In the genomic region with DNA sequence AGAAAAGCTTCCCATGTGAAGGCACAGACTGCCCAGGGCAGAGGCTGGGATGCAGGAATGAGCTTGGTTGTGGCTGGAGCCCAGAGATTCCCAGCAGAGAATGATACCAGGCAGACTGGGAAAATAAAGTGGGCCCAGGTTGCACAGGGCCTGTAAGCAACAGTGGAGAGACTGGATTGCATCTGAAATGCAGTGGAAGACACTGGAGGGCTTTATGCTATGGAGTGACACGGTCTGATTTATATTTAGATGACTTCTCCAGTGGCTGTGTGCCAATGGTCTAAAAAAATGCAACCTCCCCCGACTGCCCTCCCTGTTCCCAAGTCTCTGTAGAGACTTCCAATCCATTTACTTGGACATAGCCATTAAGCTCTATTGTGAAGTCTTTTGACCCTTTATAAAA, we compare ENCODE assay signal across 20 cellular contexts.
DNase-seq lines count a peak whose midpoint lies in the region; ATAC-seq and TF ChIP-seq lines count a peak whose summit lies in the region.
"Had no signal": no experiment of that assay in that cellular context is flagged by ENCODE, and none has a peak within 500 bp of the region (broad histone marks: within the 10 kb centered on the region; RNA-seq: fewer than 3 reads in every experiment).

No MANE protein-coding gene starts in this region.

- H3K27ac Mint-ChIP-seq in WTC11 (peak overlapping the region; percentile 85), glutamatergic neuron (ENCODE audit: unreplicated experiment) (peak overlapping the region; percentile 17)
- H3K27ac Mint-ChIP-seq: activated naive CD4-positive, alpha-beta T cell treated with anti-CD3 and anti-CD28 coated beads, Interleukin-2, amount 50 U/mL, for 24 hours had no signal

- H4K8ac ChIP-seq in trophoblast cell (ENCODE audit: low read depth, low read length), result peak overlapping the region; percentile 62

- no peak for DNase-seq in WTC11 (ENCODE audit: low spot score)
- DNase-seq in glutamatergic neuron, result no peak
- DNase-seq in trophoblast cell, result no peak
- no peak for DNase-seq in NCI-H2196 (lab: John Stamatoyannopoulos, UW; ENCODE audit: unreplicated experiment)
- no peak for DNase-seq in left lobe of liver (ENCODE audit: low spot score)
- no peak for DNase-seq in HT-29 (ENCODE audit: low spot score)
- no peak for DNase-seq in DMS 273 (lab: John Stamatoyannopoulos, UW; ENCODE audit: unreplicated experiment)
- DNase-seq: activated CD4-positive, alpha-beta T cell treated with anti-CD3 and anti-CD28 coated beads, Interleukin-2, amount 50 U/mL, for 48 hours; activated T-cell treated with anti-CD3 and anti-CD28 coated beads, Interleukin-2, amount 50 U/mL, for 1 hour; effector CD8-positive, alpha-beta T cell; GM23248; NCI-H1048; NCI-H2081 treated with DMSO at 0.1 percent for 48 hours; psoas muscle had no signal

- H3K27me3 Mint-ChIP-seq in WTC11 (ENCODE audit: low read depth) (no peaks in the 10 kb centered on the region), glutamatergic neuron (ENCODE audit: unreplicated experiment) (no peaks in the 10 kb centered on the region)
- H3K27me3 Mint-ChIP-seq: activated naive CD4-positive, alpha-beta T cell treated with anti-CD3 and anti-CD28 coated beads, Interleukin-2, amount 50 U/mL, for 24 hours had no signal

- H3K4me1 ChIP-seq in HEK293 (ENCODE audit: control insufficient read depth, insufficient read depth, low read length) (no peaks in the 10 kb centered on the region; the same call in 1 of the 2 replicates), trophoblast cell (ENCODE audit: control insufficient read depth in 1 of 2, insufficient read depth in 2 of 2, low read length in 2 of 2) (peaks cover 9 to 11% of the 10 kb centered on the region in 2 experiments)
- H3K4me1 ChIP-seq: breast epithelium, psoas muscle had no signal

- H3K27ac ChIP-seq in HEK293 (ENCODE audit: extremely low read depth, low read depth, low read length) (no peak overlapping the region), trophoblast cell (ENCODE audit: low read depth, low read length) (peak overlapping the region; percentile 98)
- H3K27ac ChIP-seq: breast epithelium, GM23248, KMS-11, psoas muscle had no signal

- no peaks in the 10 kb centered on the region for H3K9me3 ChIP-seq in HEK293 (ENCODE audit: control insufficient read depth, insufficient read depth, low read depth, low read length)
- no peaks in the 10 kb centered on the region for H3K9me3 ChIP-seq in trophoblast cell (ENCODE audit: insufficient read depth, low read depth, low read length)
- H3K9me3 ChIP-seq: breast epithelium, psoas muscle, thoracic aorta had no signal

- POLR2A ChIA-PET in HEK293 (lab: Yijun Ruan, JAX), result no interaction called here
- POLR2A ChIA-PET in WTC11 (lab: Charles Lee), result no interaction called here

- no peak overlapping the region for H2AFZ ChIP-seq in trophoblast cell (ENCODE audit: insufficient read depth, low read length, poor library complexity)
- H2AFZ ChIP-seq: GM23248 had no signal

- H2BK120ac ChIP-seq in trophoblast cell (ENCODE audit: insufficient read depth, low read length, poor library complexity), result peak overlapping the region; percentile 21

- no peak overlapping the region for H2AK5ac ChIP-seq in trophoblast cell (ENCODE audit: low read length)

- no peak overlapping the region for H3K23ac ChIP-seq in trophoblast cell (ENCODE audit: low read length)

- no peak overlapping the region for H3K4me2 ChIP-seq in trophoblast cell (ENCODE audit: low read length)
- H3K4me2 ChIP-seq: KMS-11 had no signal

- H3K4me3 Mint-ChIP-seq in WTC11, result no peak overlapping the region
- H3K4me3 Mint-ChIP-seq in glutamatergic neuron (ENCODE audit: unreplicated experiment), result no peak overlapping the region
- H3K4me3 Mint-ChIP-seq: activated naive CD4-positive, alpha-beta T cell treated with anti-CD3 and anti-CD28 coated beads, Interleukin-2, amount 50 U/mL, for 24 hours had no signal

- no peaks in the 10 kb centered on the region for H3K79me2 ChIP-seq in trophoblast cell (ENCODE audit: control insufficient read depth, insufficient read depth, low read length, poor library complexity)

- peak overlapping the region; percentile 82 for H4K91ac ChIP-seq in trophoblast cell (ENCODE audit: low read depth, low read length)

- H3K14ac ChIP-seq in trophoblast cell (ENCODE audit: low read length), result peak overlapping the region; percentile 16

- no peak overlapping the region for H3K4ac ChIP-seq in trophoblast cell (ENCODE audit: low read depth, low read length)

- peak overlapping the region; percentile 8 for H2BK12ac ChIP-seq in trophoblast cell (ENCODE audit: low read length)

- WGBS in trophoblast cell (ENCODE audit: extremely low coverage, insufficient coverage, insufficient read length), result no CpG with 5 or more reads among the region's 2 CpGs

- no peak overlapping the region for H4K12ac ChIP-seq in trophoblast cell (ENCODE audit: low read depth, low read length)

- no peak for TF ChIP-seq CTCF in HEK293 (tag by site-specific recombination; IDR thresholded peaks at IDR 0.05)
- TF ChIP-seq CTCF in WTC11 (IDR thresholded peaks at IDR 0.05), result no peak
- TF ChIP-seq CTCF in glutamatergic neuron (IDR thresholded peaks at IDR 0.05; ENCODE audit: partially characterized antibody, unreplicated experiment), result no peak

- H2BK5ac ChIP-seq in trophoblast cell (ENCODE audit: low read depth, low read length, poor library complexity), result no peak overlapping the region

- H3K9ac ChIP-seq in trophoblast cell (ENCODE audit: low read length), result no peak overlapping the region
- H3K9ac ChIP-seq: GM23248, KMS-11 had no signal

- CTCF ChIA-PET in HEK293 (lab: Yijun Ruan, JAX), result interaction anchor here (0.6 to 0.9 kb wide), 3 partner anchors 10 to 216 kb away, joined by 3 to 5 read pairs (median 3); no protein-coding TSS in a partner anchor
- CTCF ChIA-PET in WTC11 (lab: Charles Lee), result interaction anchor here (0.8 kb wide), 1 partner anchor 193 kb away, joined by 3 read pairs; no protein-coding TSS in a partner anchor

- H3K36me3 ChIP-seq in HEK293 (ENCODE audit: control insufficient read depth in 2 of 2, insufficient read depth in 1 of 2, low read length in 2 of 2), result no peaks in the 10 kb centered on the region
- H3K36me3 ChIP-seq in trophoblast cell (ENCODE audit: control insufficient read depth in 1 of 2, insufficient read depth in 2 of 2, low read length in 2 of 2), result no peaks in the 10 kb centered on the region
- H3K36me3 ChIP-seq: breast epithelium, thoracic aorta had no signal

- peak overlapping the region; percentile 19 for H3K18ac ChIP-seq in trophoblast cell (ENCODE audit: low read length)

- H3K9me3 Mint-ChIP-seq in WTC11, result peaks cover 4% of the 10 kb centered on the region; the same call in 1 of the 2 replicates
- H3K9me3 Mint-ChIP-seq in glutamatergic neuron (ENCODE audit: unreplicated experiment), result peaks cover 5% of the 10 kb centered on the region
- H3K9me3 Mint-ChIP-seq: activated naive CD4-positive, alpha-beta T cell treated with anti-CD3 and anti-CD28 coated beads, Interleukin-2, amount 50 U/mL, for 24 hours had no signal

- peak; percentile 82 for ATAC-seq in WTC11
- ATAC-seq in left lobe of liver, result no peak
- ATAC-seq: GM12878, psoas muscle had no signal

- no peaks in the 10 kb centered on the region for H3K27me3 ChIP-seq in trophoblast cell (ENCODE audit: insufficient read depth, low read length)
- H3K27me3 ChIP-seq: breast epithelium had no signal

- H3K79me1 ChIP-seq in trophoblast cell (ENCODE audit: low read length), result peaks cover 11% of the 10 kb centered on the region

- H3K4me1 Mint-ChIP-seq in WTC11 (peaks cover 49% of the 10 kb centered on the region), glutamatergic neuron (ENCODE audit: low read depth, unreplicated experiment) (peaks cover 18% of the 10 kb centered on the region)
- H3K4me1 Mint-ChIP-seq: activated naive CD4-positive, alpha-beta T cell treated with anti-CD3 and anti-CD28 coated beads, Interleukin-2, amount 50 U/mL, for 24 hours had no signal

- H3K36me3 Mint-ChIP-seq in WTC11 (peaks cover 2% of the 10 kb centered on the region; the same call in 1 of the 2 replicates), glutamatergic neuron (ENCODE audit: unreplicated experiment) (no peaks in the 10 kb centered on the region)
- H3K36me3 Mint-ChIP-seq: activated naive CD4-positive, alpha-beta T cell treated with anti-CD3 and anti-CD28 coated beads, Interleukin-2, amount 50 U/mL, for 24 hours had no signal

- no peak overlapping the region for H3K4me3 ChIP-seq in HEK293 (ENCODE audit: low read depth, low read length)
- no peak overlapping the region for H3K4me3 ChIP-seq in trophoblast cell (ENCODE audit: low read depth, low read length)
- H3K4me3 ChIP-seq: breast epithelium, GM12878, GM23248, psoas muscle, thoracic aorta had no signal

TF ChIP-seq in HEK293, 187 proteins besides CTCF, POLR2A, EP300 and RAD21 (continues in another document):
- TF ChIP-seq YY2 (tag by site-specific recombination; IDR thresholded peaks at IDR 0.05), result no peak
- no peak for TF ChIP-seq TCF7L2 (IDR thresholded peaks at IDR 0.05; ENCODE audit: borderline replicate concordance, low read depth, low read length)

TF ChIP-seq in WTC11, 78 proteins besides CTCF, POLR2A, EP300 and RAD21 (continues in another document):
- TF ChIP-seq JAZF1 (CRISPR knock-in tag; IDR thresholded peaks at IDR 0.05), result no peak
- TF ChIP-seq ETV6 (CRISPR knock-in tag; IDR thresholded peaks at IDR 0.05), result no peak
- TF ChIP-seq, protein P1, sequence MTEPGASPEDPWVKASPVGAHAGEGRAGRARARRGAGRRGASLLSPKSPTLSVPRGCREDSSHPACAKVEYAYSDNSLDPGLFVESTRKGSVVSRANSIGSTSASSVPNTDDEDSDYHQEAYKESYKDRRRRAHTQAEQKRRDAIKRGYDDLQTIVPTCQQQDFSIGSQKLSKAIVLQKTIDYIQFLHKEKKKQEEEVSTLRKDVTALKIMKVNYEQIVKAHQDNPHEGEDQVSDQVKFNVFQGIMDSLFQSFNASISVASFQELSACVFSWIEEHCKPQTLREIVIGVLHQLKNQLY (CRISPR knock-in tag; IDR thresholded peaks at IDR 0.05), result no peak
- TF ChIP-seq, protein P2, sequence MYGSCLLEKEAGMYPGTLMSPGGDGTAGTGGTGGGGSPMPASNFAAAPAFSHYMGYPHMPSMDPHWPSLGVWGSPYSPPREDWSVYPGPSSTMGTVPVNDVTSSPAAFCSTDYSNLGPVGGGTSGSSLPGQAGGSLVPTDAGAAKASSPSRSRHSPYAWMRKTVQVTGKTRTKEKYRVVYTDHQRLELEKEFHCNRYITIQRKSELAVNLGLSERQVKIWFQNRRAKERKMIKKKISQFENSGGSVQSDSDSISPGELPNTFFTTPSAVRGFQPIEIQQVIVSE (CRISPR knock-in tag; IDR thresholded peaks at IDR 0.05; ENCODE audit: borderline replicate concordance), result no peak
- TF ChIP-seq OVOL2 (CRISPR knock-in tag; IDR thresholded peaks at IDR 0.05; ENCODE audit: borderline replicate concordance), result no peak
